In the genomic region with DNA sequence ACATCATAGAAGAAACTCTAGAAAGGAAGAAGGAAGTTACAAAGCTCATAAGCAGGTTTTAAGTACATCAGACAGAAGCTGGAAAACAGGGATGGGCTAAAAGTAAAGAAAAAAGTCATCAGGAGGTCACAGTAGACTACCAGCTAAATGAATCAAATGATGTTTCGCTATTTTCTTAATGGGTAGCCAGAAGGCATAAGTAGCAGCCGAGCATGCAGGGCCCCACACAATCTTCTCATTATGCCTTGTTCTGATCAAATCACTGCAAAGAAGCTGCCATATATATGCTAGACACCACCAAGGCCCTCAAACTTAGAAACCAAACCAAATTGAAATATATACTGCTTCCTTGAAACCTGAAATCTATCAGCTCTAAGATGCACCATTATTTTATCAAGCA, we compare ENCODE assay signal across 9 cellular contexts.
"Had no signal": no experiment of that assay in that cellular context is flagged by ENCODE, and none has a peak within 500 bp of the region (broad histone marks: within the 10 kb centered on the region; RNA-seq: fewer than 3 reads in every experiment).

No MANE protein-coding gene starts in this region.

- ATAC-seq: HCT116, K562 had no signal

- DNase-seq: GM23248, GOT3, H7, HFFc6, IMR-90, KG1 had no signal

- H3K4me1 ChIP-seq: HAP-1 had no signal

- H3K27ac ChIP-seq: GM23248 had no signal

- H3K36me3 ChIP-seq: HAP-1 had no signal

- H3K9me3 ChIP-seq: HAP-1 had no signal

- H3K4me3 ChIP-seq: GM23248, HAP-1, K562 had no signal
